Comparison of ENCODE assay signal across 2 cellular contexts in the genomic region with DNA sequence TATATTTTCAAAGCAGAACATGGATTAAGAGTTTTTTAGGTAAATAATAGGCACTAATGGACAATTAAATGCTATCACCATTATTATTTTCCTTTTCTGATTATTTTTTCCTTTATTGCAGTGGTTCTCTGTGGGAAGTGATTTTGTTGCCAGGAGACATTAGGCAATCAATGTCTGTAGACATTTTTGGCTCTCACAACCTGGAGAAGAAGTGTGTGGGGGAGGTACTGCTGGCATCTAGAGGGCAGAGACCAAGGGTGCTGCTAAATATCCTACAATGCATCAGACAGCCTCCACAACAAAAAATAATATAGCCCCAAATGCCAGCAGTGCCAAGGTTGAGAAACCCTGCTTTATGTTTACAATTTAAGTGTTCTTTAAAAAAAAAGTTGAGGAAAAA.
TF ChIP-seq lines count a peak whose summit lies in the region.

No MANE protein-coding gene starts in this region.

TF ChIP-seq in liver, 16 proteins besides CTCF, POLR2A, EP300 and RAD21:
- peak; percentile 19 for TF ChIP-seq YY1 (IDR thresholded peaks at IDR 0.05)
- TF ChIP-seq, protein P1, sequence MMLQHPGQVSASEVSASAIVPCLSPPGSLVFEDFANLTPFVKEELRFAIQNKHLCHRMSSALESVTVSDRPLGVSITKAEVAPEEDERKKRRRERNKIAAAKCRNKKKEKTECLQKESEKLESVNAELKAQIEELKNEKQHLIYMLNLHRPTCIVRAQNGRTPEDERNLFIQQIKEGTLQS (IDR thresholded peaks at IDR 0.05): no peak
- peak in 1 of 2 donors; percentile 41 for TF ChIP-seq RXRA (IDR thresholded peaks at IDR 0.05)
- peak; percentile 41 to 62 for TF ChIP-seq HNF4A (conservative IDR thresholded peaks at IDR 0.05)

TF ChIP-seq in HepG2, 621 proteins besides CTCF, POLR2A, EP300 and RAD21:
- TF ChIP-seq ZNF720 (CRISPR knock-in tag; IDR thresholded peaks at IDR 0.05) (no peak), PAF1 (CRISPR knock-in tag; IDR thresholded peaks at IDR 0.05) (no peak)
